25 cellular contexts compared by ENCODE assay signal in genomic region chr15:32035285-32035684, GRCh38. TPM values are rescaled to one million over a fixed set of nuclear protein-coding genes. Genes with fewer than 3 reads are reported as not detected.
DNase-seq lines count a peak whose midpoint lies in the region; ATAC-seq, FAIRE-seq and TF ChIP-seq lines count a peak whose summit lies in the region.
"Had no signal": no experiment of that assay in that cellular context is flagged by ENCODE, and none has a peak within 500 bp of the region (broad histone marks: within the 10 kb centered on the region; RNA-seq: fewer than 3 reads in every experiment).

No MANE protein-coding gene starts in this region.

- FAIRE-seq in HepG2 (lab: Jason Lieb, UNC) = no peak
- FAIRE-seq: GM12878, GM12892, GM18507 had no signal

- H3K9ac ChIP-seq in HepG2 (ENCODE audit: insufficient read depth, low read depth, low read length) = no peak overlapping the region
- H3K9ac ChIP-seq: BLaER1 had no signal

- H3K4me1 ChIP-seq in HepG2 (ENCODE audit: insufficient read depth, low read length) = no peaks in the 10 kb centered on the region; the same call in 1 of the 2 replicates
- H3K4me1 ChIP-seq in right lobe of liver = peaks cover 0 to 6% (median 0%) of the 10 kb centered on the region in 4 donors
- H3K4me1 ChIP-seq: BE2C had no signal

- in situ Hi-C loops in HepG2 (cut with HindIII; ENCODE audit: extremely low pct_ligation_motif_present, low pct_unique_long_range_greater_than_20kb) = no loop called here

- TF ChIP-seq POLR2A in HepG2 (IDR thresholded peaks at IDR 0.05; ENCODE audit: insufficient read depth in 1 of 2, low read depth in 2 of 2, low read length in 2 of 2) (no peak), right lobe of liver (IDR thresholded peaks at IDR 0.05) (no peak)

- TF ChIP-seq EP300 in HepG2 (IDR thresholded peaks at IDR 0.05; ENCODE audit: low read depth in 2 of 2, low read length in 2 of 2) (no peak), HepG2 (CRISPR knock-in tag; IDR thresholded peaks at IDR 0.05; ENCODE audit: borderline replicate concordance) (no peak)

- H3K9me3 ChIP-seq in HepG2 (ENCODE audit: low read length) (no peaks in the 10 kb centered on the region), right lobe of liver (no peaks in the 10 kb centered on the region)
- H3K9me3 ChIP-seq: BE2C, BLaER1 had no signal

- ATAC-seq in HepG2 = no peak
- no peak for ATAC-seq in right lobe of liver
- ATAC-seq in HG03135 (IDR thresholded peaks at IDR 0.05; ENCODE audit: unreplicated experiment) = no peak
- ATAC-seq: GM12878 had no signal

- TF ChIP-seq RAD21 in HepG2 (CRISPR knock-in tag; IDR thresholded peaks at IDR 0.05) = no peak

- intact Hi-C loops in HepG2 (cut with micrococcal nuclease; ENCODE audit: unreplicated experiment) = no loop called here
- intact Hi-C loops in right lobe of liver (cut with DNase I) = no loop called here

- WGBS in HepG2 (ENCODE audit: low lambda C conversion rate) = 44% methylated on average over 2 of the region's 2 CpGs
- 47% methylated on average over 2 of the region's 2 CpGs for WGBS in right lobe of liver (ENCODE audit: insufficient coverage, low coverage, low lambda C conversion rate, missing lambda C conversion rate)

- POLR2A ChIA-PET in HepG2 (lab: Yijun Ruan, JAX) = no interaction called here

- H3K27me3 ChIP-seq in HepG2 (ENCODE audit: control insufficient read depth in 1 of 2, insufficient read depth in 2 of 2, low read length in 2 of 2) (peaks cover 0 to 23% of the 10 kb centered on the region in 2 experiments; a peak in 3 of 5 replicates), right lobe of liver (peaks cover 0 to 16% of the 10 kb centered on the region in 2 donors)
- H3K27me3 ChIP-seq: BE2C, BLaER1 had no signal

- no peaks in the 10 kb centered on the region for H3K79me2 ChIP-seq in HepG2 (ENCODE audit: insufficient read depth, low read length)

- H3K36me3 ChIP-seq in HepG2 (replicated peaks in 1 of 2; ENCODE audit: control insufficient read depth in 1 of 2, insufficient read depth in 2 of 2, low read length in 2 of 2) (no peaks in the 10 kb centered on the region), right lobe of liver (no peaks in the 10 kb centered on the region)
- H3K36me3 ChIP-seq: BLaER1 had no signal

- TF ChIP-seq CTCF in HepG2 (CRISPR knock-in tag; IDR thresholded peaks at IDR 0.05) = no peak
- TF ChIP-seq CTCF in right lobe of liver (IDR thresholded peaks at IDR 0.05) = no peak

- H4K20me1 ChIP-seq in HepG2 (ENCODE audit: insufficient read depth, low read length) = no peaks in the 10 kb centered on the region
- H4K20me1 ChIP-seq: BLaER1 had no signal

- no peak overlapping the region for H2AFZ ChIP-seq in HepG2 (ENCODE audit: low read length)

- H3K4me2 ChIP-seq in HepG2 (ENCODE audit: low read depth, low read length) = no peak overlapping the region
- H3K4me2 ChIP-seq: BLaER1 had no signal

- no peak for DNase-seq in HepG2 (ENCODE audit: low spot score)
- DNase-seq in right lobe of liver = no peak
- DNase-seq in NCI-H526 treated with DMSO at 0.1 percent for 48 hours (lab: John Stamatoyannopoulos, UW) = peak; percentile 54
- DNase-seq in AG20443 (ENCODE audit: low spot score) = no peak
- DNase-seq: ACHN; AML-193; BE2C; C1 segment of cervical spinal cord; CD4-positive, alpha-beta memory T cell; CD4-positive, CD25-positive, alpha-beta regulatory T cell; CD8-positive, alpha-beta memory T cell; COR-L47; DMS 273 treated with DMSO at 0.1 percent for 48 hours; DMS153; DMS53; DMS79; DND-41; EL; GDM1 had no signal

- CTCF ChIA-PET in HepG2 (lab: Yijun Ruan, JAX; ENCODE audit: low intra/inter-chr PET ratio, low total read pairs) = no interaction called here

- no TSS peak for BruUV-seq in HepG2 (replicated peaks; lab: Mats Ljungman, UMichigan)

- H3K4me3 ChIP-seq in HepG2 (replicated peaks in 1 of 3; ENCODE audit: insufficient read depth in 1 of 3, low read depth in 2 of 3, low read length in 3 of 3) = no peak overlapping the region
- H3K4me3 ChIP-seq in right lobe of liver = no peak overlapping the region
- H3K4me3 ChIP-seq: BLaER1, GM12878 had no signal

- H3K27ac ChIP-seq in HepG2 (ENCODE audit: extremely low read length, insufficient read depth, low read length) = no peak overlapping the region
- H3K27ac ChIP-seq in right lobe of liver = no peak overlapping the region
- H3K27ac ChIP-seq: 22Rv1, BLaER1 had no signal

TF ChIP-seq in HepG2, 621 proteins besides CTCF, POLR2A, EP300 and RAD21:
- TF ChIP-seq MAFF (IDR thresholded peaks at IDR 0.05; ENCODE audit: low read depth, low read length) (peak; percentile 55), MAFK (conservative IDR thresholded peaks at IDR 0.05 in 1 of 2, IDR thresholded peaks at IDR 0.05 in 1 of 2; ENCODE audit: low read length in 2 of 2) (peak; percentile 43 to 71; a peak in 2 of 4 replicates), KLF16 (CRISPR knock-in tag; IDR thresholded peaks at IDR 0.05) (no peak)

RNA-seq across cellular contexts. Expression of gene CHRNA7, which starts 5.0 kb away (rescaled TPM):
- total RNA-seq in HepG2 (2016; rRNA removed; fragmentation: Illumina TruSeq; extraction: Trizol) (1.3 and 1.4 TPM in 2 replicates), right lobe of liver (under 1 TPM in 2 of 6 experiments, not detected in 4; 0.35 to 0.39 TPM)
- 0.26 and 0.40 TPM in 2 replicates for total RNA-seq in HepG2 (2016; cell fraction: cytosol; rRNA removed; fragmentation: Illumina TruSeq; extraction: Trizol; ENCODE audit: low read depth)
- total RNA-seq in HepG2 (2016; cell fraction: insoluble cytoplasmic fraction; rRNA removed; fragmentation: Illumina TruSeq; extraction: Trizol) = 0.98 and 1.3 TPM in 2 replicates
- total RNA-seq in HepG2 (2016; cell fraction: membrane; rRNA removed; fragmentation: Illumina TruSeq; extraction: Trizol) = 1.1 TPM in 2 replicates
- total RNA-seq in HepG2 (2016; cell fraction: nucleus; rRNA removed; fragmentation: Illumina TruSeq; extraction: Trizol) = 1.7 and 3.3 TPM in 2 replicates
- polyA plus RNA-seq in HepG2 (2011; rRNA removed) = 1.4 and 1.8 TPM in 2 replicates
- polyA plus RNA-seq in HepG2 (2011; cell fraction: cytosol; rRNA removed) = 1.5 and 1.6 TPM in 2 replicates
- polyA plus RNA-seq in HepG2 (2011; cell fraction: nucleus; rRNA removed) = 2.7 and 3.3 TPM in 2 replicates
- 2.4 and 2.8 TPM in 2 replicates for polyA plus RNA-seq in HepG2 (2012)
- polyA plus RNA-seq in HepG2 (2016; cell fraction: cytosol; fragmentation: Illumina TruSeq; extraction: Trizol; ENCODE audit: low read depth) = 0.25 and 0.31 TPM in 2 replicates
- 0.92 and 1.1 TPM in 2 replicates for polyA plus RNA-seq in HepG2 (2016; cell fraction: insoluble cytoplasmic fraction; fragmentation: Illumina TruSeq; extraction: Trizol; ENCODE audit: low read depth)
- 0.74 and 0.96 TPM in 2 replicates for polyA plus RNA-seq in HepG2 (2016; cell fraction: membrane; fragmentation: Illumina TruSeq; extraction: Trizol; ENCODE audit: low read depth)
- polyA plus RNA-seq in HepG2 (2016; cell fraction: nucleus; fragmentation: Illumina TruSeq; extraction: Trizol; ENCODE audit: insufficient read depth, low read depth) = 2.1 and 2.2 TPM in 2 replicates
- 1.5 and 3.8 TPM in 2 replicates for polyA minus RNA-seq in HepG2 (2011; rRNA and poly(A)+ RNA removed; ENCODE audit: low replicate concordance)
- polyA minus RNA-seq in HepG2 (2011; cell fraction: cytosol; rRNA and poly(A)+ RNA removed) = 0.79 and 0.89 TPM in 2 replicates
- 2.7 and 3.2 TPM in 2 replicates for polyA minus RNA-seq in HepG2 (2011; cell fraction: nucleus; rRNA and poly(A)+ RNA removed)
- total RNA-seq: CD4-positive, alpha-beta memory T cell; CD4-positive, CD25-positive, alpha-beta regulatory T cell; CD8-positive, alpha-beta memory T cell; GM12878 had no signal
- polyA plus RNA-seq: CD8-positive, alpha-beta memory T cell had no signal
